ENCODE assay signal across 19 cellular contexts in genomic region chr6:85468326-85468725, GRCh38. TPM values are rescaled to one million over a fixed set of nuclear protein-coding genes. Genes with fewer than 3 reads are reported as not detected.
A peak's percentile ranks its signal among the peaks of the same experiment; 100 is the strongest.
DNase-seq lines count a peak whose midpoint lies in the region; ATAC-seq, FAIRE-seq and TF ChIP-seq lines count a peak whose summit lies in the region.
"Had no signal": no experiment of that assay in that cellular context is flagged by ENCODE, and none has a peak within 500 bp of the region (broad histone marks: within the 10 kb centered on the region; RNA-seq: fewer than 3 reads in every experiment).

No MANE protein-coding gene starts in this region.

- no peak for TF ChIP-seq EP300 in Ishikawa (IDR thresholded peaks at IDR 0.05; ENCODE audit: borderline replicate concordance)

- H3K36me3 Mint-ChIP-seq in activated naive CD8-positive, alpha-beta T cell treated with anti-CD3 and anti-CD28 coated beads for 36 hours: peaks cover 9% of the 10 kb centered on the region
- H3K36me3 Mint-ChIP-seq: activated naive CD4-positive, alpha-beta T cell treated with anti-CD3 and anti-CD28 coated beads, Interleukin-2, amount 50 U/mL, for 24 hours had no signal

- H3K4me1 ChIP-seq in kidney (ENCODE audit: control insufficient read depth in 1 of 2, insufficient read depth in 1 of 2, low read depth in 1 of 2, low read length in 2 of 2): peaks cover 0 to 2% of the 10 kb centered on the region in 2 donors

- no peak for TF ChIP-seq RAD21 in Ishikawa (IDR thresholded peaks at IDR 0.05; ENCODE audit: low read depth)

- peak; percentile 38 for ATAC-seq in left lobe of liver
- ATAC-seq: A549, gastroesophageal sphincter had no signal

- H3K4me1 Mint-ChIP-seq in activated naive CD8-positive, alpha-beta T cell treated with anti-CD3 and anti-CD28 coated beads for 36 hours: peaks cover 53% of the 10 kb centered on the region

- H3K27ac ChIP-seq in kidney (ENCODE audit: low read depth in 2 of 2, low read length in 2 of 2): no peak overlapping the region
- H3K27ac ChIP-seq: gastroesophageal sphincter had no signal

- no peaks in the 10 kb centered on the region for H3K36me3 ChIP-seq in bronchial epithelial cell (ENCODE audit: control insufficient read depth, insufficient read depth, low read length)
- no peaks in the 10 kb centered on the region for H3K36me3 ChIP-seq in kidney (ENCODE audit: control insufficient read depth in 1 of 2, insufficient read depth in 2 of 2, low read length in 2 of 2)

- DNase-seq in AG08395 (ENCODE audit: low spot score): peak; percentile 25
- peak; percentile 62 for DNase-seq in bronchial epithelial cell (ENCODE audit: low read depth)
- no peak for DNase-seq in left lobe of liver (ENCODE audit: low spot score)
- no peak for DNase-seq in activated naive CD8-positive, alpha-beta T cell treated with anti-CD3 and anti-CD28 coated beads for 36 hours
- DNase-seq in kidney: no peak
- DNase-seq in cerebellum (ENCODE audit: low spot score): no peak
- no peak for DNase-seq in Ammon's horn (ENCODE audit: low spot score)
- DNase-seq: activated CD4-positive, alpha-beta T cell treated with anti-CD3 and anti-CD28 coated beads, Interleukin-2, amount 10 ng/mL, durations not matched to agents 24 days and 14 days; CD8-positive, alpha-beta memory T cell; Karpas-422; SHP77 treated with DMSO at 0.1 percent for 48 hours; T-helper 9 cell had no signal

- no peaks in the 10 kb centered on the region for H3K9me3 ChIP-seq in kidney (ENCODE audit: control insufficient read depth in 1 of 2, low read length in 2 of 2)
- H3K9me3 ChIP-seq: A549, gastroesophageal sphincter had no signal

- no peak for FAIRE-seq in bronchial epithelial cell (lab: Jason Lieb, UNC)
- no peak for FAIRE-seq in kidney (lab: Jason Lieb, UNC)
- FAIRE-seq: A549 had no signal

- no peak overlapping the region for H3K27ac Mint-ChIP-seq in activated naive CD8-positive, alpha-beta T cell treated with anti-CD3 and anti-CD28 coated beads for 36 hours
- H3K27ac Mint-ChIP-seq: activated CD4-positive, alpha-beta T cell treated with anti-CD3 and anti-CD28 coated beads, Interleukin-2, amount 10 ng/mL, durations not matched to agents 24 days and 14 days; activated naive CD4-positive, alpha-beta T cell treated with anti-CD3 and anti-CD28 coated beads, Interleukin-2, amount 50 U/mL, for 24 hours; CD8-positive, alpha-beta memory T cell; memory B cell; nephron; stimulated activated naive CD8-positive, alpha-beta T cell treated with anti-CD3 and anti-CD28 coated beads, Interleukin-15, Interleukin-2, amounts not matched to agents 100 ng/mL and 50 ng/mL, for 24 hours had no signal

- intact Hi-C loops in kidney (cut with DNase I): no loop called here

- H3K27me3 Mint-ChIP-seq in activated naive CD8-positive, alpha-beta T cell treated with anti-CD3 and anti-CD28 coated beads for 36 hours: no peaks in the 10 kb centered on the region
- H3K27me3 Mint-ChIP-seq: activated CD4-positive, alpha-beta T cell treated with anti-CD3 and anti-CD28 coated beads, Interleukin-2, amount 10 ng/mL, durations not matched to agents 24 days and 14 days; CD8-positive, alpha-beta memory T cell; stimulated activated naive CD8-positive, alpha-beta T cell treated with anti-CD3 and anti-CD28 coated beads, Interleukin-15, Interleukin-2, amounts not matched to agents 100 ng/mL and 50 ng/mL, for 24 hours had no signal

- H3K4me3 ChIP-seq in bronchial epithelial cell (ENCODE audit: low read depth, low read length) (no peak overlapping the region), kidney (ENCODE audit: low read length in 2 of 2) (no peak overlapping the region)
- H3K4me3 ChIP-seq: A549, gastroesophageal sphincter had no signal

- H3K27me3 ChIP-seq in bronchial epithelial cell (ENCODE audit: control insufficient read depth, insufficient read depth, low read length): no peaks in the 10 kb centered on the region
- H3K27me3 ChIP-seq: gastroesophageal sphincter had no signal

- no peak overlapping the region for H3K4me3 Mint-ChIP-seq in activated naive CD8-positive, alpha-beta T cell treated with anti-CD3 and anti-CD28 coated beads for 36 hours
- H3K4me3 Mint-ChIP-seq: activated CD4-positive, alpha-beta T cell treated with anti-CD3 and anti-CD28 coated beads, Interleukin-2, amount 10 ng/mL, durations not matched to agents 24 days and 14 days; activated naive CD4-positive, alpha-beta T cell treated with anti-CD3 and anti-CD28 coated beads, Interleukin-2, amount 50 U/mL, for 24 hours; CD8-positive, alpha-beta memory T cell; memory B cell; nephron; stimulated activated naive CD8-positive, alpha-beta T cell treated with anti-CD3 and anti-CD28 coated beads, Interleukin-15, Interleukin-2, amounts not matched to agents 100 ng/mL and 50 ng/mL, for 24 hours had no signal

- no peak overlapping the region for H3K9ac ChIP-seq in kidney (ENCODE audit: low read length in 2 of 2)

- no peaks in the 10 kb centered on the region for H3K9me3 Mint-ChIP-seq in activated naive CD8-positive, alpha-beta T cell treated with anti-CD3 and anti-CD28 coated beads for 36 hours
- H3K9me3 Mint-ChIP-seq: activated CD4-positive, alpha-beta T cell treated with anti-CD3 and anti-CD28 coated beads, Interleukin-2, amount 10 ng/mL, durations not matched to agents 24 days and 14 days; activated naive CD4-positive, alpha-beta T cell treated with anti-CD3 and anti-CD28 coated beads, Interleukin-2, amount 50 U/mL, for 24 hours; CD8-positive, alpha-beta memory T cell; memory B cell; nephron; stimulated activated naive CD8-positive, alpha-beta T cell treated with anti-CD3 and anti-CD28 coated beads, Interleukin-15, Interleukin-2, amounts not matched to agents 100 ng/mL and 50 ng/mL, for 24 hours had no signal

- TF ChIP-seq CTCF in bronchial epithelial cell (IDR thresholded peaks at IDR 0.05; ENCODE audit: insufficient read depth, low read length, severe bottlenecking) (no peak), kidney (IDR thresholded peaks at IDR 0.05; ENCODE audit: borderline replicate concordance, extremely low read depth, insufficient read depth) (no peak)

TF ChIP-seq in Ishikawa, 13 proteins besides CTCF, POLR2A, EP300 and RAD21:
- TF ChIP-seq CEBPB (IDR thresholded peaks at IDR 0.05) (peak; percentile 37; the same call in 1 of the 2 replicates), EGR1 (IDR thresholded peaks at IDR 0.05) (no peak), FOXM1 (IDR thresholded peaks at IDR 0.05; ENCODE audit: borderline replicate concordance, low read depth) (no peak), ZBTB7A (IDR thresholded peaks at IDR 0.05; ENCODE audit: low read depth) (no peak)

RNA-seq across cellular contexts. Expression of gene NT5E, which starts 18.4 kb away (rescaled TPM):
- total RNA-seq in bronchial epithelial cell (31.4 and 71.1 TPM in 2 replicates), left lobe of liver (29.9 TPM), kidney (41.0 TPM), cerebellum (4.2 TPM)
- total RNA-seq in activated naive CD8-positive, alpha-beta T cell treated with anti-CD3 and anti-CD28 coated beads for 36 hours: 1 to 10 TPM; 8.4 to 9.9 TPM
- polyA plus RNA-seq in kidney (ENCODE audit: insufficient read depth, low read depth, low replicate concordance): 13.1 TPM

Comparison
In these comparisons a context has a peak if more than half of its experiments do, and no peak if none do; other contexts are left out.
1. DNase-seq: peak in AG08395 (single experiment) and bronchial epithelial cell (single experiment); none in left lobe of liver (single experiment), activated naive CD8-positive, alpha-beta T cell treated with anti-CD3 and anti-CD28 coated beads for 36 hours (single experiment), kidney (single experiment), cerebellum (single experiment) and Ammon's horn (single experiment).